Comparison of ENCODE assay signal across 7 cellular contexts in the genomic region with DNA sequence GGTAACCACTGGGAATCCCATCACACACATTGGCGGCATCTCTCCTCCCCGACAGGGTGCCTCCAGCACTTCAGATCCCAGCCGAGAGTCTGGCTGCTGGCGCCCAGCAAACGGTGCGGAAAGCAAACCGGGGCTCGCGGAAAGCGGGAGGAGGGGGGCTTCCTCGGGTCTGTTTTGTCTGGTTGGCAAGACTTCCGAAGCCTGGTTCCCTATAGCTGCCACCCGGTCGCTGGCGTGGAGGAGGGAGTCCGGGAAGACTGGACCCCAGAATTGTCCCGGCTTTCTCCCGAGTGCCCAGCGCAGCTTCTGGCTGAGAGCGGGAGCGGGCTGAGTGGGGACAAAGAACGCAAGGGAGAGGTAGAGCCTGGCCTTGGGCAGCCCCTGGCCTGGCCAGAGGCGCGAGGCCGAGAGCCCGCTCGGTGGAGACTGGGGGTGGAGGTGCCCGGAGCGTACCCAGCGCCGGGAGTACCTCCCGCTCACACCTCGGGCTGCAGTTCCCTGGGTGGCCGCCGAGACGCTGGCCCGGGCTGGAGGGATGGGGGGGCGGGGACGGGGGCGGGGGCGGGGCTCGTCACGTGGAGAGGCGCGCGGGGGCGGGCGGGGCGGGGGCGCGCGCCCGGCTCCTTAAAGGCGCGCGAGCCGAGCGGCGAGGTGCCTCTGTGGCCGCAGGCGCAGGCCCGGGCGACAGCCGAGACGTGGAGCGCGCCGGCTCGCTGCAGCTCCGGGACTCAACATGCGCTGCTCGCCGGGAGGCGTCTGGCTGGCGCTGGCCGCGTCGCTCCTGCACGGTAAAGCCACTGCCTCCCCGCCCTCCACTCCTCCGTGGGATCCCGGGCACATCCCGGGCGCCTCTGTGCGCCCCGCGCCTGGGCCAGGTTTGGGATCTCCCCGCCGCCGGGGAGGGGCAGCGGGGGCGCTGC. TPM values are rescaled to one million over a fixed set of nuclear protein-coding genes. Genes with fewer than 3 reads are reported as not detected.
DNase-seq lines count a peak whose midpoint lies in the region; ATAC-seq and TF ChIP-seq lines count a peak whose summit lies in the region.

TSS of gene CHRNA7 (plus strand) at position 654 of the 920 bp plus-strand sequence. CDS start at position 734, 80 bp downstream.

- TF ChIP-seq CTCF in GM23338 (conservative IDR thresholded peaks at IDR 0.05; ENCODE audit: low read depth in 2 of 2) (no peak), cardiac muscle cell (IDR thresholded peaks at IDR 0.05; ENCODE audit: low read depth, low read length) (peak; percentile 6), osteoblast (IDR thresholded peaks at IDR 0.05; ENCODE audit: extremely low read depth, low read depth, low read length) (no peak)

- peak within 1 kb of the TSS; percentile 100 for H2AFZ ChIP-seq in GM23338
- H2AFZ ChIP-seq in osteoblast (ENCODE audit: low read length): no peak within 1 kb of the TSS

- H3K4me1 Mint-ChIP-seq in GM23338: peaks cover 5% of the 10 kb centered on the region; the same call in 2 of the 3 replicates

- H3F3A ChIP-seq in GM23338 (replicated peaks; ENCODE audit: low read depth): no peaks in the 10 kb centered on the region

- H3K9me3 ChIP-seq in cardiac muscle cell (ENCODE audit: low read depth): no peaks in the 10 kb centered on the region
- H3K9me3 ChIP-seq in osteoblast (ENCODE audit: low read depth, low read length): no peaks in the 10 kb centered on the region

- no peak within 1 kb of the TSS for H3K27ac Mint-ChIP-seq in GM23338

- H3K4me3 ChIP-seq in GM23338 (peak within 1 kb of the TSS; percentile 94), cardiac muscle cell (peak within 1 kb of the TSS; percentile 82), osteoblast (ENCODE audit: insufficient read depth, low read length) (no peak within 1 kb of the TSS)

- peak within 1 kb of the TSS; percentile 97 for H3K4me2 ChIP-seq in GM23338
- no peak within 1 kb of the TSS for H3K4me2 ChIP-seq in osteoblast (ENCODE audit: insufficient read depth, low read length)

- H3K27me3 ChIP-seq in GM23338 (ENCODE audit: insufficient read depth): peaks cover 33% of the 10 kb centered on the region
- H3K27me3 ChIP-seq in cardiac muscle cell: peaks cover 20% of the 10 kb centered on the region
- H3K27me3 ChIP-seq in osteoblast (ENCODE audit: insufficient read depth, low read length): peaks cover 18% of the 10 kb centered on the region

- no peaks in the 10 kb centered on the region for H3K36me3 Mint-ChIP-seq in GM23338 (ENCODE audit: low read depth)

- no peaks in the 10 kb centered on the region for H3K9me2 ChIP-seq in GM23338 (ENCODE audit: insufficient read depth)

- 0 out of 2 replicates have a peak, but pooled peaks cover 3% of the 10 kb centered on the region for H4K20me1 ChIP-seq in GM23338 (replicated peaks; ENCODE audit: insufficient read depth)
- H4K20me1 ChIP-seq in osteoblast (ENCODE audit: insufficient read depth, low read length): no peaks in the 10 kb centered on the region

- H3K9me3 Mint-ChIP-seq in GM23338: no peaks in the 10 kb centered on the region

- ATAC-seq in GM23338: peak; percentile 86

- H3K36me3 ChIP-seq in GM23338 (ENCODE audit: insufficient read depth): no peaks in the 10 kb centered on the region
- H3K36me3 ChIP-seq in cardiac muscle cell: no peaks in the 10 kb centered on the region
- no peaks in the 10 kb centered on the region for H3K36me3 ChIP-seq in osteoblast (ENCODE audit: insufficient read depth, low read length)

- H3K4me3 Mint-ChIP-seq in GM23338: peak within 1 kb of the TSS; percentile 84

- in situ Hi-C loops in G401 (cut with HindIII; ENCODE audit: low sequenced_read_pairs): no loop called here

- H3K79me2 ChIP-seq in GM23338 (replicated peaks; ENCODE audit: insufficient read depth) (no peaks in the 10 kb centered on the region), osteoblast (ENCODE audit: insufficient read depth, low read length) (no peaks in the 10 kb centered on the region)

- no peak within 1 kb of the TSS for H3K27ac ChIP-seq in GM23338 (ENCODE audit: low read depth)
- H3K27ac ChIP-seq in cardiac muscle cell: peak within 1 kb of the TSS; percentile 22
- H3K27ac ChIP-seq in osteoblast (ENCODE audit: low read depth, low read length): no peak within 1 kb of the TSS

- H3K4me1 ChIP-seq in GM23338 (ENCODE audit: insufficient read depth) (peaks cover 7% of the 10 kb centered on the region; the same call in 1 of the 2 replicates), cardiac muscle cell (ENCODE audit: low read depth) (peaks cover 2% of the 10 kb centered on the region), osteoblast (ENCODE audit: insufficient read depth, low read length) (no peaks in the 10 kb centered on the region)

- H3K27me3 Mint-ChIP-seq in GM23338 (ENCODE audit: insufficient read depth, low read depth, poor library complexity): peaks cover 18% of the 10 kb centered on the region

- DNase-seq in G401 (ENCODE audit: low spot score): peak; percentile 49
- peak; percentile 86 for DNase-seq in GM23338 (ENCODE audit: low spot score)
- DNase-seq in NCI-H2081 treated with DMSO at 0.1 percent for 48 hours (lab: John Stamatoyannopoulos, UW): peak; percentile 46
- DNase-seq in activated T-cell treated with anti-CD3 and anti-CD28 coated beads, Interleukin-2, amount 50 U/mL, for 48 hours: peak; percentile 29 to 52
- DNase-seq in cardiac muscle cell (ENCODE audit: low read depth in 1 of 2, low spot score in 1 of 2): peak; percentile 43 to 92
- DNase-seq in osteoblast (ENCODE audit: insufficient read length, low spot score, missing footprints): peak; percentile 83
- no peak for DNase-seq in NAMALWA (ENCODE audit: low spot score)

TF ChIP-seq in GM23338, 12 proteins besides CTCF, POLR2A, EP300 and RAD21 (continues in another document):
- no peak for TF ChIP-seq STAT1 (IDR thresholded peaks at IDR 0.05; ENCODE audit: unreplicated experiment)
- TF ChIP-seq, protein P1, sequence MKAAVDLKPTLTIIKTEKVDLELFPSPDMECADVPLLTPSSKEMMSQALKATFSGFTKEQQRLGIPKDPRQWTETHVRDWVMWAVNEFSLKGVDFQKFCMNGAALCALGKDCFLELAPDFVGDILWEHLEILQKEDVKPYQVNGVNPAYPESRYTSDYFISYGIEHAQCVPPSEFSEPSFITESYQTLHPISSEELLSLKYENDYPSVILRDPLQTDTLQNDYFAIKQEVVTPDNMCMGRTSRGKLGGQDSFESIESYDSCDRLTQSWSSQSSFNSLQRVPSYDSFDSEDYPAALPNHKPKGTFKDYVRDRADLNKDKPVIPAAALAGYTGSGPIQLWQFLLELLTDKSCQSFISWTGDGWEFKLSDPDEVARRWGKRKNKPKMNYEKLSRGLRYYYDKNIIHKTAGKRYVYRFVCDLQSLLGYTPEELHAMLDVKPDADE (IDR thresholded peaks at IDR 0.05): no peak
- TF ChIP-seq, protein P2, sequence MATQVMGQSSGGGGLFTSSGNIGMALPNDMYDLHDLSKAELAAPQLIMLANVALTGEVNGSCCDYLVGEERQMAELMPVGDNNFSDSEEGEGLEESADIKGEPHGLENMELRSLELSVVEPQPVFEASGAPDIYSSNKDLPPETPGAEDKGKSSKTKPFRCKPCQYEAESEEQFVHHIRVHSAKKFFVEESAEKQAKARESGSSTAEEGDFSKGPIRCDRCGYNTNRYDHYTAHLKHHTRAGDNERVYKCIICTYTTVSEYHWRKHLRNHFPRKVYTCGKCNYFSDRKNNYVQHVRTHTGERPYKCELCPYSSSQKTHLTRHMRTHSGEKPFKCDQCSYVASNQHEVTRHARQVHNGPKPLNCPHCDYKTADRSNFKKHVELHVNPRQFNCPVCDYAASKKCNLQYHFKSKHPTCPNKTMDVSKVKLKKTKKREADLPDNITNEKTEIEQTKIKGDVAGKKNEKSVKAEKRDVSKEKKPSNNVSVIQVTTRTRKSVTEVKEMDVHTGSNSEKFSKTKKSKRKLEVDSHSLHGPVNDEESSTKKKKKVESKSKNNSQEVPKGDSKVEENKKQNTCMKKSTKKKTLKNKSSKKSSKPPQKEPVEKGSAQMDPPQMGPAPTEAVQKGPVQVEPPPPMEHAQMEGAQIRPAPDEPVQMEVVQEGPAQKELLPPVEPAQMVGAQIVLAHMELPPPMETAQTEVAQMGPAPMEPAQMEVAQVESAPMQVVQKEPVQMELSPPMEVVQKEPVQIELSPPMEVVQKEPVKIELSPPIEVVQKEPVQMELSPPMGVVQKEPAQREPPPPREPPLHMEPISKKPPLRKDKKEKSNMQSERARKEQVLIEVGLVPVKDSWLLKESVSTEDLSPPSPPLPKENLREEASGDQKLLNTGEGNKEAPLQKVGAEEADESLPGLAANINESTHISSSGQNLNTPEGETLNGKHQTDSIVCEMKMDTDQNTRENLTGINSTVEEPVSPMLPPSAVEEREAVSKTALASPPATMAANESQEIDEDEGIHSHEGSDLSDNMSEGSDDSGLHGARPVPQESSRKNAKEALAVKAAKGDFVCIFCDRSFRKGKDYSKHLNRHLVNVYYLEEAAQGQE (IDR thresholded peaks at IDR 0.05; ENCODE audit: unreplicated experiment): no peak
- TF ChIP-seq CREB1 (CRISPR knock-in tag; IDR thresholded peaks at IDR 0.05; ENCODE audit: low read depth): no peak

RNA-seq across cellular contexts. Expression of gene CHRNA7, which starts in this region (rescaled TPM):
- 0.20 and 1.3 TPM in 2 replicates for total RNA-seq in G401 (2014; rRNA removed; shearing (Covaris generic))
- 5.1 and 8.2 TPM in 2 replicates for total RNA-seq in GM23338 (2014; rRNA removed; shearing (Covaris generic))
- polyA plus RNA-seq in GM23338 (2016; fragmentation: Nextera tagmentation; extraction: Ambion mirVana) (3.8 and 4.6 TPM in 2 replicates), cardiac muscle cell (4.1 and 5.2 TPM in 2 replicates)
- total RNA-seq in cardiac muscle cell (4.2 and 7.7 TPM in 2 replicates), osteoblast (under 0.01 TPM in 1 of 2 replicates, not detected in the other)

Comparison
In these comparisons a context has a peak if more than half of its experiments do, and no peak if none do; other contexts are left out.
1. Peak in DNase-seq in osteoblast; RNA of the gene not detected or under 1 TPM.